Comparison of ENCODE assay signal across 1 cellular context in the genomic region with DNA sequence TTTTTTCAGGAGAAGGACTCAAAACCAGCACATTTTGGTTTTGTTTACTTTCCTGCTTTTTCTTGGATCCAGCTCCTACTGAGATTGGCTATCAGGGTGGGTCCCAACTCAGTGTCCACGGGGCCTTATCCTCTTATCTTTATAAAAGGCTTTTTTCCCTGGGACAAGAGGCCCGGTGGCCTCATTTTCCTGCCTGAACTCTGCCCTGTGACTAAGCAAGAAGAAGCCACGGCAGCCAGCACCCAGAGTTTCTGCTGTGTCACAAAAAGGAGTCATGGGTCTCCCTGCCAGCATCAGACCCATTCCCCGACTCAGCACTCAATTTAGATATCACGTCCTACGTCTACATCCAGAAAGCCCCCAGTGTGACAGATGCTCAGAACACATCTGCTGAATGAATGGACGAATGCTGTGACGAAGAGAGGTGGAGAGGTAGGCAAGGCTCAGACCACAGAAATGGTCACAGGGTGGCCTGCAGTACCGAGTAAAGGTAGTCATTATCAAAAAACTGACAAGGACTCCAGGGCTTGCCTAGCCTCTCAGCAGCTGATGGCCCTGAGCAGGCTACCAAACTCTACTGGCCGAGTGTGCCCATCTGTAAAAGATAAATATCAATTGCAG.
TF ChIP-seq lines count a peak whose summit lies in the region.

No MANE protein-coding gene starts in this region.

TF ChIP-seq in A549, 52 proteins besides CTCF, POLR2A, EP300 and RAD21 (continued from another document):
- TF ChIP-seq, protein P1, sequence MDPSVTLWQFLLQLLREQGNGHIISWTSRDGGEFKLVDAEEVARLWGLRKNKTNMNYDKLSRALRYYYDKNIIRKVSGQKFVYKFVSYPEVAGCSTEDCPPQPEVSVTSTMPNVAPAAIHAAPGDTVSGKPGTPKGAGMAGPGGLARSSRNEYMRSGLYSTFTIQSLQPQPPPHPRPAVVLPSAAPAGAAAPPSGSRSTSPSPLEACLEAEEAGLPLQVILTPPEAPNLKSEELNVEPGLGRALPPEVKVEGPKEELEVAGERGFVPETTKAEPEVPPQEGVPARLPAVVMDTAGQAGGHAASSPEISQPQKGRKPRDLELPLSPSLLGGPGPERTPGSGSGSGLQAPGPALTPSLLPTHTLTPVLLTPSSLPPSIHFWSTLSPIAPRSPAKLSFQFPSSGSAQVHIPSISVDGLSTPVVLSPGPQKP (IDR thresholded peaks at IDR 0.05; ENCODE audit: low read depth, low read length), result no peak
- TF ChIP-seq HOXB13 (CRISPR knock-in tag; IDR thresholded peaks at IDR 0.05; ENCODE audit: low read depth) (no peak), FOSL2 (IDR thresholded peaks at IDR 0.05) (no peak), FOSL2 (CRISPR knock-in tag; IDR thresholded peaks at IDR 0.05) (peak; percentile 37), PHF8 (IDR thresholded peaks at IDR 0.05; ENCODE audit: borderline replicate concordance, low read depth) (no peak), MAZ (IDR thresholded peaks at IDR 0.05; ENCODE audit: borderline replicate concordance, low read depth, low read length) (no peak), JUN (IDR thresholded peaks at IDR 0.05) (0 out of 5 replicates have a peak, but pooled peaks of 1 of the 2 experiments have one; percentile 23), TFCP2L1 (CRISPR knock-in tag; IDR thresholded peaks at IDR 0.05) (no peak), HOXB5 (CRISPR knock-in tag; IDR thresholded peaks at IDR 0.05) (no peak), SREBF2 (IDR thresholded peaks at IDR 0.05) (no peak), NFE2L2 (conservative IDR thresholded peaks at IDR 0.05; ENCODE audit: low read length) (peak; percentile 79)
- TF ChIP-seq, protein P2, sequence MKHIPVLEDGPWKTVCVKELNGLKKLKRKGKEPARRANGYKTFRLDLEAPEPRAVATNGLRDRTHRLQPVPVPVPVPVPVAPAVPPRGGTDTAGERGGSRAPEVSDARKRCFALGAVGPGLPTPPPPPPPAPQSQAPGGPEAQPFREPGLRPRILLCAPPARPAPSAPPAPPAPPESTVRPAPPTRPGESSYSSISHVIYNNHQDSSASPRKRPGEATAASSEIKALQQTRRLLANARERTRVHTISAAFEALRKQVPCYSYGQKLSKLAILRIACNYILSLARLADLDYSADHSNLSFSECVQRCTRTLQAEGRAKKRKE (CRISPR knock-in tag; IDR thresholded peaks at IDR 0.05; ENCODE audit: low read depth), result peak; percentile 76; the same call in 1 of the 2 replicates
